Comparison of ENCODE assay signal across 8 cellular contexts in genomic region chr2:43995733-43996533, GRCh38. TPM values are rescaled to one million over a fixed set of nuclear protein-coding genes. Genes with fewer than 3 reads are reported as not detected.
DNase-seq lines count a peak whose midpoint lies in the region; ATAC-seq, FAIRE-seq and TF ChIP-seq lines count a peak whose summit lies in the region.

Gene LRPPRC, minus strand, starts transcription at chr2:43995989. Its CDS starts 42 bp downstream, at chr2:43995947.

- H3K9me3 Mint-ChIP-seq in activated CD4-positive, alpha-beta T cell treated with anti-CD3 and anti-CD28 coated beads for 36 hours (ENCODE audit: low read depth), result no peaks in the 10 kb centered on the region

- TF ChIP-seq CTCF in choroid plexus epithelial cell (conservative IDR thresholded peaks at IDR 0.05; ENCODE audit: low read depth, low read length), result no peak
- no peak for TF ChIP-seq CTCF in kidney (IDR thresholded peaks at IDR 0.05; ENCODE audit: borderline replicate concordance, extremely low read depth, insufficient read depth)

- ATAC-seq in HG03439 (IDR thresholded peaks at IDR 0.05; ENCODE audit: unreplicated experiment), result peak; percentile 94
- peak; percentile 97 for ATAC-seq in activated CD4-positive, alpha-beta T cell treated with anti-CD3 and anti-CD28 coated beads for 36 hours

- H3K27me3 Mint-ChIP-seq in activated CD4-positive, alpha-beta T cell treated with anti-CD3 and anti-CD28 coated beads for 36 hours, result no peaks in the 10 kb centered on the region

- H3K4me3 ChIP-seq in choroid plexus epithelial cell (ENCODE audit: low read depth, low read length), result peak within 1 kb of the TSS; percentile 99
- peak within 1 kb of the TSS; percentile 96 to 97 for H3K4me3 ChIP-seq in kidney (ENCODE audit: low read length in 2 of 2)

- peak within 1 kb of the TSS; percentile 81 for H3K4me3 Mint-ChIP-seq in activated CD4-positive, alpha-beta T cell treated with anti-CD3 and anti-CD28 coated beads for 36 hours

- H3K27ac ChIP-seq in kidney (ENCODE audit: low read depth in 2 of 2, low read length in 2 of 2), result peak within 1 kb of the TSS; percentile 60 to 91

- peaks cover 3 to 9% of the 10 kb centered on the region in 2 donors for H3K4me1 ChIP-seq in kidney (ENCODE audit: control insufficient read depth in 1 of 2, insufficient read depth in 1 of 2, low read depth in 1 of 2, low read length in 2 of 2)

- peaks cover 36% of the 10 kb centered on the region for H3K4me1 Mint-ChIP-seq in activated CD4-positive, alpha-beta T cell treated with anti-CD3 and anti-CD28 coated beads for 36 hours

- DNase-seq in AML-193 (lab: John Stamatoyannopoulos, UW) (peak; percentile 92 to 93), NCI-H524 (lab: John Stamatoyannopoulos, UW) (peak; percentile 94 to 99), choroid plexus epithelial cell (ENCODE audit: low read depth) (peak; percentile 99), kidney (peak; percentile 96)
- peak; percentile 95 for DNase-seq in activated CD4-positive, alpha-beta T cell treated with anti-CD3 and anti-CD28 coated beads for 36 hours
- DNase-seq in stimulated activated CD4-positive, alpha-beta T cell treated with anti-CD3 and anti-CD28 coated beads, Interleukin-15, amount 100 ng/mL, for 24 hours, result peak; percentile 93

- peaks cover 4 to 14% of the 10 kb centered on the region in 2 donors for H3K36me3 ChIP-seq in kidney (ENCODE audit: control insufficient read depth in 1 of 2, insufficient read depth in 2 of 2, low read length in 2 of 2)

- no peak for FAIRE-seq in kidney (lab: Jason Lieb, UNC)

- H3K9ac ChIP-seq in kidney (ENCODE audit: low read length in 2 of 2), result peak within 1 kb of the TSS; percentile 86 to 88

- peaks cover 39% of the 10 kb centered on the region for H3K36me3 Mint-ChIP-seq in activated CD4-positive, alpha-beta T cell treated with anti-CD3 and anti-CD28 coated beads for 36 hours (ENCODE audit: low read depth)

- H3K27ac Mint-ChIP-seq in activated CD4-positive, alpha-beta T cell treated with anti-CD3 and anti-CD28 coated beads for 36 hours, result peak within 1 kb of the TSS; percentile 92

- peak; percentile 91 for TF ChIP-seq POLR2A in GM19193 (IDR thresholded peaks at IDR 0.05; ENCODE audit: extremely low read depth, insufficient read depth, insufficient read length)

- intact Hi-C loops in activated CD4-positive, alpha-beta T cell treated with anti-CD3 and anti-CD28 coated beads for 36 hours (cut with DNase I, micrococcal nuclease), result loop anchor here (1.0 to 10.0 kb wide), 6 partner anchors 172 to 400 kb away; partner anchors contain the start of genes CAMKMT (in 2 of the 2), PREPL (in 2 of the 2), DYNC2LI1 (in 1 of the 2) and PLEKHH2 (in 1 of the 2)
- intact Hi-C loops in kidney (cut with DNase I), result no loop called here

- CTCF ChIA-PET in activated CD4-positive, alpha-beta T cell treated with anti-CD3 and anti-CD28 coated beads for 36 hours (lab: Charles Lee), result interaction anchor here (1.1 kb wide), 1 partner anchor 10 kb away, joined by 3 read pairs; no protein-coding TSS in a partner anchor

- POLR2A ChIA-PET in activated CD4-positive, alpha-beta T cell treated with anti-CD3 and anti-CD28 coated beads for 36 hours (lab: Charles Lee), result interaction anchor here (0.5 to 1.2 kb wide), 2 partner anchors 172 to 320 kb away, joined by 3 read pairs; partner anchors contain the start of gene C1GALT1C1L

- H3K9me3 ChIP-seq in kidney (ENCODE audit: control insufficient read depth in 1 of 2, low read length in 2 of 2), result no peaks in the 10 kb centered on the region

RNA-seq across cellular contexts. Expression of gene LRPPRC, which starts in this region (rescaled TPM):
- 100 to 1,000 TPM; 189 to 191 TPM for total RNA-seq in activated CD4-positive, alpha-beta T cell treated with anti-CD3 and anti-CD28 coated beads for 36 hours
- 66.2 TPM for total RNA-seq in kidney
- polyA plus RNA-seq in kidney (ENCODE audit: insufficient read depth, low read depth, low replicate concordance), result 71.3 TPM

Comparison
In these comparisons a context has a peak if more than half of its experiments do, and no peak if none do; other contexts are left out.
1. Peak in every context shown above with its lines: DNase-seq, ATAC-seq, H3K4me3 ChIP-seq and H3K27ac ChIP-seq.